1 cellular context compared by ENCODE assay signal in the genomic region with DNA sequence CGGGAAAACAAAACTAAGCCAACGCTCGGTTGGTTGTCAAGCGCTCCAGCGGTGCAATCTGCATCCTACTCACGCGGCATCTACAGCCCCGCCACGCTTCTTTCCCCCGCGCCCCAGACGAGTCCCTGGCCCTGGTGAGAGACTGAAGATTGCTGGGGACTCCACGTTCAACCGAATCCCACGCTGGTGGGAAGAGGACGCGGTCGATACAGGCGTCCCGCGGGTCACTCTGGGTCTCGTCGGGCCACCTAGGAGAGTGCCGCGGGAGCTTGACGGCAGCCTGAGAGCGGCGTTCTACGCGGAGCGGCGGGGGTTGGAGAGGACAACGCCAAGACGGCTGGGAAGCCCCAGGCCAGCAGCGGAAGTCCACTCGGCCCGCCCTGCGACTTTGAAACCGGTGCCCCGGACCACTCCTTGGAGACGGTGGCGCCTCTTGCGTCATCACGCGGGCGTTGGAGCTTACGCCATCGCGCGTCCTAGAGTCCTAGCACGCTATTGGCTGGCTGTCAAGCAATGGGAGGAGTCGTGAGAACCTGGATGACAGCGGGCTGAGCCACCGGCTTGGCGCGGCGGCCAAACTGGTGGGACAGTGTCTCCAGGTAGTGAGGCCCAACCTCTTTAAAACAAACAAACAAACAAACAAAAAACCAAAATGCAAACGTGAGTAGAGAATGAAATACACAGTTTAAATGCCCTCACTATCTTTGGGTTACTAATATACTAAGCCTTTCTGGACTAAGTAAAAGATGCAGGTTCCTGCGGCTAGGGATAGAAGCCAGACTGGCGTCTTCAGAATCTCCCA.
A peak's percentile ranks its signal among the peaks of the same experiment; 100 is the strongest.
TF ChIP-seq lines count a peak whose summit lies in the region.

A gene (minus strand): TSS at position 367 of the 802 bp plus-strand sequence. CDS start 436 bp downstream, outside the sequence.

TF ChIP-seq in HepG2, 621 proteins besides CTCF, POLR2A, EP300 and RAD21 (continued from another document and continues in another):
- TF ChIP-seq SOX5 (CRISPR knock-in tag; IDR thresholded peaks at IDR 0.05; ENCODE audit: borderline replicate concordance) (no peak), ZSCAN22 (CRISPR knock-in tag; IDR thresholded peaks at IDR 0.05) (no peak), ZNF44 (CRISPR knock-in tag; IDR thresholded peaks at IDR 0.05) (no peak), SIN3A (IDR thresholded peaks at IDR 0.05; ENCODE audit: borderline replicate concordance, low read depth, low read length) (peak; percentile 95), ZNF607 (CRISPR knock-in tag; IDR thresholded peaks at IDR 0.05; ENCODE audit: borderline replicate concordance) (no peak), MXD4 (CRISPR knock-in tag; IDR thresholded peaks at IDR 0.05) (peak; percentile 71), HIVEP1 (CRISPR knock-in tag; IDR thresholded peaks at IDR 0.05) (peak; percentile 95), KMT2B (CRISPR knock-in tag; IDR thresholded peaks at IDR 0.05) (peak; percentile 96), NFRKB (IDR thresholded peaks at IDR 0.05) (no peak), EHMT2 (IDR thresholded peaks at IDR 0.05; ENCODE audit: borderline replicate concordance, low read depth, low read length) (no peak), GABPB1 (CRISPR knock-in tag; IDR thresholded peaks at IDR 0.05) (peak; percentile 94), PLRG1 (conservative IDR thresholded peaks at IDR 0.05) (no peak), DR1 (CRISPR knock-in tag; IDR thresholded peaks at IDR 0.05) (peak; percentile 17; the same call in 1 of the 2 replicates), ZNF121 (CRISPR knock-in tag; IDR thresholded peaks at IDR 0.05) (0 out of 2 replicates have a peak, but pooled peaks have one; percentile 45), ZNF660 (CRISPR knock-in tag; IDR thresholded peaks at IDR 0.05; ENCODE audit: borderline replicate concordance, low read depth) (peak; percentile 64; the same call in 1 of the 2 replicates), ERF (CRISPR knock-in tag; IDR thresholded peaks at IDR 0.05) (peak; percentile 50; the same call in 1 of the 2 replicates), ZSCAN20 (CRISPR knock-in tag; IDR thresholded peaks at IDR 0.05; ENCODE audit: borderline replicate concordance) (no peak), ZNF792 (CRISPR knock-in tag; IDR thresholded peaks at IDR 0.05) (0 out of 2 replicates have a peak, but pooled peaks have one; percentile 18), RBM39 (IDR thresholded peaks at IDR 0.05; ENCODE audit: low read depth, low read length, poor library complexity, severe bottlenecking) (peak; percentile 39), ATF7 (IDR thresholded peaks at IDR 0.05) (peak; percentile 86), ATF7 (CRISPR knock-in tag; IDR thresholded peaks at IDR 0.05) (peak; percentile 89), ZBTB42 (CRISPR knock-in tag; IDR thresholded peaks at IDR 0.05) (no peak), ATRX (CRISPR knock-in tag; IDR thresholded peaks at IDR 0.05; ENCODE audit: borderline replicate concordance) (no peak), NFIB (CRISPR knock-in tag; IDR thresholded peaks at IDR 0.05; ENCODE audit: borderline replicate concordance) (no peak), SP4 (CRISPR knock-in tag; IDR thresholded peaks at IDR 0.05) (peak; percentile 51), ZBTB20 (CRISPR knock-in tag; IDR thresholded peaks at IDR 0.05; ENCODE audit: borderline replicate concordance, low read depth) (no peak), ZFY (CRISPR knock-in tag; IDR thresholded peaks at IDR 0.05) (peak; percentile 57; the same call in 1 of the 2 replicates), KLF15 (CRISPR knock-in tag; IDR thresholded peaks at IDR 0.05; ENCODE audit: borderline replicate concordance) (no peak), ZNF224 (CRISPR knock-in tag; IDR thresholded peaks at IDR 0.05) (no peak), MED8 (CRISPR knock-in tag; IDR thresholded peaks at IDR 0.05; ENCODE audit: insufficient replicate concordance) (no peak), MLLT10 (CRISPR knock-in tag; IDR thresholded peaks at IDR 0.05) (no peak)
- TF ChIP-seq, protein P1, sequence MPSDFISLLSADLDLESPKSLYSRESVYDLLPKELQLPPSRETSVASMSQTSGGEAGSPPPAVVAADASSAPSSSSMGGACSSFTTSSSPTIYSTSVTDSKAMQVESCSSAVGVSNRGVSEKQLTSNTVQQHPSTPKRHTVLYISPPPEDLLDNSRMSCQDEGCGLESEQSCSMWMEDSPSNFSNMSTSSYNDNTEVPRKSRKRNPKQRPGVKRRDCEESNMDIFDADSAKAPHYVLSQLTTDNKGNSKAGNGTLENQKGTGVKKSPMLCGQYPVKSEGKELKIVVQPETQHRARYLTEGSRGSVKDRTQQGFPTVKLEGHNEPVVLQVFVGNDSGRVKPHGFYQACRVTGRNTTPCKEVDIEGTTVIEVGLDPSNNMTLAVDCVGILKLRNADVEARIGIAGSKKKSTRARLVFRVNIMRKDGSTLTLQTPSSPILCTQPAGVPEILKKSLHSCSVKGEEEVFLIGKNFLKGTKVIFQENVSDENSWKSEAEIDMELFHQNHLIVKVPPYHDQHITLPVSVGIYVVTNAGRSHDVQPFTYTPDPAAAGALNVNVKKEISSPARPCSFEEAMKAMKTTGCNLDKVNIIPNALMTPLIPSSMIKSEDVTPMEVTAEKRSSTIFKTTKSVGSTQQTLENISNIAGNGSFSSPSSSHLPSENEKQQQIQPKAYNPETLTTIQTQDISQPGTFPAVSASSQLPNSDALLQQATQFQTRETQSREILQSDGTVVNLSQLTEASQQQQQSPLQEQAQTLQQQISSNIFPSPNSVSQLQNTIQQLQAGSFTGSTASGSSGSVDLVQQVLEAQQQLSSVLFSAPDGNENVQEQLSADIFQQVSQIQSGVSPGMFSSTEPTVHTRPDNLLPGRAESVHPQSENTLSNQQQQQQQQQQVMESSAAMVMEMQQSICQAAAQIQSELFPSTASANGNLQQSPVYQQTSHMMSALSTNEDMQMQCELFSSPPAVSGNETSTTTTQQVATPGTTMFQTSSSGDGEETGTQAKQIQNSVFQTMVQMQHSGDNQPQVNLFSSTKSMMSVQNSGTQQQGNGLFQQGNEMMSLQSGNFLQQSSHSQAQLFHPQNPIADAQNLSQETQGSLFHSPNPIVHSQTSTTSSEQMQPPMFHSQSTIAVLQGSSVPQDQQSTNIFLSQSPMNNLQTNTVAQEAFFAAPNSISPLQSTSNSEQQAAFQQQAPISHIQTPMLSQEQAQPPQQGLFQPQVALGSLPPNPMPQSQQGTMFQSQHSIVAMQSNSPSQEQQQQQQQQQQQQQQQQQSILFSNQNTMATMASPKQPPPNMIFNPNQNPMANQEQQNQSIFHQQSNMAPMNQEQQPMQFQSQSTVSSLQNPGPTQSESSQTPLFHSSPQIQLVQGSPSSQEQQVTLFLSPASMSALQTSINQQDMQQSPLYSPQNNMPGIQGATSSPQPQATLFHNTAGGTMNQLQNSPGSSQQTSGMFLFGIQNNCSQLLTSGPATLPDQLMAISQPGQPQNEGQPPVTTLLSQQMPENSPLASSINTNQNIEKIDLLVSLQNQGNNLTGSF (CRISPR knock-in tag; IDR thresholded peaks at IDR 0.05), result no peak
- TF ChIP-seq, protein P2, sequence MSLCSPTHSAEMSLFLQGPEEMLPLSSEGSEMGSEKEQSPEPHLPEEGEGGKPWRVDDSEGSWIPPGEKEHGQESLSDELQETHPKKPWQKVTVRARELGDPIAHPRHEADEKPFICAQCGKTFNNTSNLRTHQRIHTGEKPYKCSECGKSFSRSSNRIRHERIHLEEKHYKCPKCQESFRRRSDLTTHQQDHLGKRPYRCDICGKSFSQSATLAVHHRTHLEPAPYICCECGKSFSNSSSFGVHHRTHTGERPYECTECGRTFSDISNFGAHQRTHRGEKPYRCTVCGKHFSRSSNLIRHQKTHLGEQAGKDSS (CRISPR knock-in tag; IDR thresholded peaks at IDR 0.05; ENCODE audit: borderline replicate concordance, low read depth), result no peak
- TF ChIP-seq, protein P3, sequence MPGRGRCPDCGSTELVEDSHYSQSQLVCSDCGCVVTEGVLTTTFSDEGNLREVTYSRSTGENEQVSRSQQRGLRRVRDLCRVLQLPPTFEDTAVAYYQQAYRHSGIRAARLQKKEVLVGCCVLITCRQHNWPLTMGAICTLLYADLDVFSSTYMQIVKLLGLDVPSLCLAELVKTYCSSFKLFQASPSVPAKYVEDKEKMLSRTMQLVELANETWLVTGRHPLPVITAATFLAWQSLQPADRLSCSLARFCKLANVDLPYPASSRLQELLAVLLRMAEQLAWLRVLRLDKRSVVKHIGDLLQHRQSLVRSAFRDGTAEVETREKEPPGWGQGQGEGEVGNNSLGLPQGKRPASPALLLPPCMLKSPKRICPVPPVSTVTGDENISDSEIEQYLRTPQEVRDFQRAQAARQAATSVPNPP (CRISPR knock-in tag; IDR thresholded peaks at IDR 0.05), result 0 out of 2 replicates have a peak, but pooled peaks have one; percentile 60
- TF ChIP-seq, protein P4, sequence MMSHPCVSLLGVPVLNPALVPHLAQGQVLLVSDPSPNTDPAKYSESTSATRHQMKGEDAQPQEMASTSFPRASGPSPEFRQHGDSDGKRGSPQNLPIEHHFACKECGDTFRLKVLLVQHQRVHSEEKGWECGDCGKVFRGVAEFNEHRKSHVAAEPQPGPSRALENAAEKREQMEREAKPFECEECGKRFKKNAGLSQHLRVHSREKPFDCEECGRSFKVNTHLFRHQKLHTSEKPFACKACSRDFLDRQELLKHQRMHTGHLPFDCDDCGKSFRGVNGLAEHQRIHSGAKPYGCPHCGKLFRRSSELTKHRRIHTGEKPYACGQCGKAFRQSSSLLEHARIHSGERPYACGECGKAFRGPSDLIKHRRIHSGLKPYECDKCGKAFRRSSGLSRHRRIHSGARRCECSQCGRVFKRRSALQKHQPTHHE (CRISPR knock-in tag; IDR thresholded peaks at IDR 0.05; ENCODE audit: borderline replicate concordance), result peak; percentile 58; the same call in 1 of the 2 replicates
- TF ChIP-seq, protein P5, sequence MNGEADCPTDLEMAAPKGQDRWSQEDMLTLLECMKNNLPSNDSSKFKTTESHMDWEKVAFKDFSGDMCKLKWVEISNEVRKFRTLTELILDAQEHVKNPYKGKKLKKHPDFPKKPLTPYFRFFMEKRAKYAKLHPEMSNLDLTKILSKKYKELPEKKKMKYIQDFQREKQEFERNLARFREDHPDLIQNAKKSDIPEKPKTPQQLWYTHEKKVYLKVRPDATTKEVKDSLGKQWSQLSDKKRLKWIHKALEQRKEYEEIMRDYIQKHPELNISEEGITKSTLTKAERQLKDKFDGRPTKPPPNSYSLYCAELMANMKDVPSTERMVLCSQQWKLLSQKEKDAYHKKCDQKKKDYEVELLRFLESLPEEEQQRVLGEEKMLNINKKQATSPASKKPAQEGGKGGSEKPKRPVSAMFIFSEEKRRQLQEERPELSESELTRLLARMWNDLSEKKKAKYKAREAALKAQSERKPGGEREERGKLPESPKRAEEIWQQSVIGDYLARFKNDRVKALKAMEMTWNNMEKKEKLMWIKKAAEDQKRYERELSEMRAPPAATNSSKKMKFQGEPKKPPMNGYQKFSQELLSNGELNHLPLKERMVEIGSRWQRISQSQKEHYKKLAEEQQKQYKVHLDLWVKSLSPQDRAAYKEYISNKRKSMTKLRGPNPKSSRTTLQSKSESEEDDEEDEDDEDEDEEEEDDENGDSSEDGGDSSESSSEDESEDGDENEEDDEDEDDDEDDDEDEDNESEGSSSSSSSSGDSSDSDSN (CRISPR knock-in tag; IDR thresholded peaks at IDR 0.05), result peak; percentile 82
- TF ChIP-seq, protein P6, sequence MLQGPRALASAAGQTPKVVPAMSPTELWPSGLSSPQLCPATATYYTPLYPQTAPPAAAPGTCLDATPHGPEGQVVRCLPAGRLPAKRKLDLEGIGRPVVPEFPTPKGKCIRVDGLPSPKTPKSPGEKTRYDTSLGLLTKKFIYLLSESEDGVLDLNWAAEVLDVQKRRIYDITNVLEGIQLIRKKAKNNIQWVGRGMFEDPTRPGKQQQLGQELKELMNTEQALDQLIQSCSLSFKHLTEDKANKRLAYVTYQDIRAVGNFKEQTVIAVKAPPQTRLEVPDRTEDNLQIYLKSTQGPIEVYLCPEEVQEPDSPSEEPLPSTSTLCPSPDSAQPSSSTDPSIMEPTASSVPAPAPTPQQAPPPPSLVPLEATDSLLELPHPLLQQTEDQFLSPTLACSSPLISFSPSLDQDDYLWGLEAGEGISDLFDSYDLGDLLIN (CRISPR knock-in tag; IDR thresholded peaks at IDR 0.05; ENCODE audit: borderline replicate concordance), result no peak
- TF ChIP-seq, protein P7, sequence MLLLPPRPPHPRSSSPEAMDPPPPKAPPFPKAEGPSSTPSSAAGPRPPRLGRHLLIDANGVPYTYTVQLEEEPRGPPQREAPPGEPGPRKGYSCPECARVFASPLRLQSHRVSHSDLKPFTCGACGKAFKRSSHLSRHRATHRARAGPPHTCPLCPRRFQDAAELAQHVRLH (CRISPR knock-in tag; IDR thresholded peaks at IDR 0.05; ENCODE audit: borderline replicate concordance, low read depth), result peak; percentile 81; the same call in 1 of the 2 replicates
- TF ChIP-seq, protein P8, sequence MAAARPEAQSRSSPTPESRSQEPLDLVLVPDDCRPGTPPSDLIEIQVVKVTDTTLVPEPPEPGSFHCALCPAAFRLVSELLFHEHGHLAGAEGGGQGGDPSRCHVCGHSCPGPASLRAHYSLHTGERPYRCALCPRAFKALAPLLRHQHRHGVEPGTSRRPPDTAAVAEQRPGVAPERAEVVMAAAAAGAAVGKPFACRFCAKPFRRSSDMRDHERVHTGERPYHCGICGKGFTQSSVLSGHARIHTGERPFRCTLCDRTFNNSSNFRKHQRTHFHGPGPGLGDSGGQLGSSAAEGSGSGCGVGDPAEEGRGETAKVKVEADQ (CRISPR knock-in tag; IDR thresholded peaks at IDR 0.05; ENCODE audit: borderline replicate concordance), result peak; percentile 36; the same call in 1 of the 2 replicates
- TF ChIP-seq, protein P9, sequence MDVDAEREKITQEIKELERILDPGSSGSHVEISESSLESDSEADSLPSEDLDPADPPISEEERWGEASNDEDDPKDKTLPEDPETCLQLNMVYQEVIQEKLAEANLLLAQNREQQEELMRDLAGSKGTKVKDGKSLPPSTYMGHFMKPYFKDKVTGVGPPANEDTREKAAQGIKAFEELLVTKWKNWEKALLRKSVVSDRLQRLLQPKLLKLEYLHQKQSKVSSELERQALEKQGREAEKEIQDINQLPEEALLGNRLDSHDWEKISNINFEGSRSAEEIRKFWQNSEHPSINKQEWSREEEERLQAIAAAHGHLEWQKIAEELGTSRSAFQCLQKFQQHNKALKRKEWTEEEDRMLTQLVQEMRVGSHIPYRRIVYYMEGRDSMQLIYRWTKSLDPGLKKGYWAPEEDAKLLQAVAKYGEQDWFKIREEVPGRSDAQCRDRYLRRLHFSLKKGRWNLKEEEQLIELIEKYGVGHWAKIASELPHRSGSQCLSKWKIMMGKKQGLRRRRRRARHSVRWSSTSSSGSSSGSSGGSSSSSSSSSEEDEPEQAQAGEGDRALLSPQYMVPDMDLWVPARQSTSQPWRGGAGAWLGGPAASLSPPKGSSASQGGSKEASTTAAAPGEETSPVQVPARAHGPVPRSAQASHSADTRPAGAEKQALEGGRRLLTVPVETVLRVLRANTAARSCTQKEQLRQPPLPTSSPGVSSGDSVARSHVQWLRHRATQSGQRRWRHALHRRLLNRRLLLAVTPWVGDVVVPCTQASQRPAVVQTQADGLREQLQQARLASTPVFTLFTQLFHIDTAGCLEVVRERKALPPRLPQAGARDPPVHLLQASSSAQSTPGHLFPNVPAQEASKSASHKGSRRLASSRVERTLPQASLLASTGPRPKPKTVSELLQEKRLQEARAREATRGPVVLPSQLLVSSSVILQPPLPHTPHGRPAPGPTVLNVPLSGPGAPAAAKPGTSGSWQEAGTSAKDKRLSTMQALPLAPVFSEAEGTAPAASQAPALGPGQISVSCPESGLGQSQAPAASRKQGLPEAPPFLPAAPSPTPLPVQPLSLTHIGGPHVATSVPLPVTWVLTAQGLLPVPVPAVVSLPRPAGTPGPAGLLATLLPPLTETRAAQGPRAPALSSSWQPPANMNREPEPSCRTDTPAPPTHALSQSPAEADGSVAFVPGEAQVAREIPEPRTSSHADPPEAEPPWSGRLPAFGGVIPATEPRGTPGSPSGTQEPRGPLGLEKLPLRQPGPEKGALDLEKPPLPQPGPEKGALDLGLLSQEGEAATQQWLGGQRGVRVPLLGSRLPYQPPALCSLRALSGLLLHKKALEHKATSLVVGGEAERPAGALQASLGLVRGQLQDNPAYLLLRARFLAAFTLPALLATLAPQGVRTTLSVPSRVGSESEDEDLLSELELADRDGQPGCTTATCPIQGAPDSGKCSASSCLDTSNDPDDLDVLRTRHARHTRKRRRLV (CRISPR knock-in tag; IDR thresholded peaks at IDR 0.05), result 0 out of 2 replicates have a peak, but pooled peaks have one; percentile 56
